In genomic region chr9:68690088-68690487, GRCh38 we compare ENCODE assay signal across 10 cellular contexts. TPM values are rescaled to one million over a fixed set of nuclear protein-coding genes. Genes with fewer than 3 reads are reported as not detected.
DNase-seq lines count a peak whose midpoint lies in the region; ATAC-seq, FAIRE-seq and TF ChIP-seq lines count a peak whose summit lies in the region.
"Had no signal": no experiment of that assay in that cellular context is flagged by ENCODE, and none has a peak within 500 bp of the region (broad histone marks: within the 10 kb centered on the region; RNA-seq: fewer than 3 reads in every experiment).

No MANE protein-coding gene starts in this region.

- peak; percentile 68 for ATAC-seq in SK-N-SH treated with all-trans-retinoic acid at 6 μM for 48 hours
- ATAC-seq in lung (ENCODE audit: insufficient read depth, low FRiP score), result peak; percentile 76
- ATAC-seq in upper lobe of right lung, result peak; percentile 94
- ATAC-seq in GM19467 (IDR thresholded peaks at IDR 0.05; ENCODE audit: unreplicated experiment), result no peak
- ATAC-seq: activated CD8-positive, alpha-beta memory T cell treated with anti-CD3 and anti-CD28 coated beads, Interleukin-2, amount 10 ng/mL, durations not matched to agents 7 days and 5 days had no signal

- WGBS in lung, 2 donors, result 45 to 67% methylated on average over 6 of the region's 6 CpGs

- peaks cover 0 to 3% of the 10 kb centered on the region in 2 donors for H3K4me1 ChIP-seq in lung (ENCODE audit: control insufficient read depth in 2 of 2, insufficient read depth in 2 of 2, low read length in 2 of 2)
- H3K4me1 ChIP-seq in upper lobe of right lung, result no peaks in the 10 kb centered on the region

- H3K4me3 ChIP-seq in fibroblast of pulmonary artery (replicated peaks; ENCODE audit: low read depth, low read length) (no peak overlapping the region), lung (no peak overlapping the region), upper lobe of right lung (no peak overlapping the region)

- H3K27ac ChIP-seq in lung (ENCODE audit: low read depth in 1 of 2, low read length in 1 of 2), result peak overlapping the region in 1 of 2 donors; percentile 67
- H3K27ac ChIP-seq in upper lobe of right lung, result no peak overlapping the region

- H3K27me3 ChIP-seq in lung (ENCODE audit: control insufficient read depth, insufficient read depth), result no peaks in the 10 kb centered on the region
- H3K27me3 ChIP-seq in upper lobe of right lung, result no peaks in the 10 kb centered on the region

- H3K36me3 ChIP-seq in lung (ENCODE audit: control insufficient read depth in 2 of 2, insufficient read depth in 2 of 2, low read length in 2 of 2) (no peaks in the 10 kb centered on the region), upper lobe of right lung (no peaks in the 10 kb centered on the region)

- DNase-seq in fibroblast of pulmonary artery (ENCODE audit: low read depth), result peak; percentile 11
- peak; percentile 58 for DNase-seq in lung (ENCODE audit: low spot score)
- DNase-seq in upper lobe of right lung, result peak; percentile 68
- DNase-seq in NCI-H510A treated with DMSO at 0.1 percent for 48 hours (lab: John Stamatoyannopoulos, UW), result no peak
- no peak for DNase-seq in HTR-8/SVneo (ENCODE audit: insufficient read length, low spot score)
- DNase-seq: activated CD8-positive, alpha-beta memory T cell treated with anti-CD3 and anti-CD28 coated beads, Interleukin-2, amount 10 ng/mL, durations not matched to agents 7 days and 5 days; CD4-positive, alpha-beta memory T cell had no signal

- TF ChIP-seq CTCF in fibroblast of pulmonary artery (IDR thresholded peaks at IDR 0.05; ENCODE audit: low read length, missing control alignments), result no peak
- TF ChIP-seq CTCF in lung (IDR thresholded peaks at IDR 0.05; ENCODE audit: control extremely low read depth, extremely low read depth), result no peak
- no peak for TF ChIP-seq CTCF in upper lobe of right lung (IDR thresholded peaks at IDR 0.05)

- intact Hi-C loops in upper lobe of right lung (cut with DNase I), result no loop called here

- no peak for FAIRE-seq in HTR-8/SVneo (lab: Jason Lieb, UNC)
- FAIRE-seq: TTC549 had no signal

- no peaks in the 10 kb centered on the region for H3K9me3 ChIP-seq in lung (ENCODE audit: control insufficient read depth in 2 of 2, insufficient read depth in 1 of 2, low read length in 1 of 2)
- H3K9me3 ChIP-seq in upper lobe of right lung, result no peaks in the 10 kb centered on the region

TF ChIP-seq in SK-N-SH treated with all-trans-retinoic acid at 6 μM for 48 hours, 23 proteins besides CTCF, POLR2A, EP300 and RAD21:
- TF ChIP-seq SNAI2 (CRISPR knock-in tag; IDR thresholded peaks at IDR 0.05), result no peak
- TF ChIP-seq TSHZ2 (CRISPR knock-in tag; IDR thresholded peaks at IDR 0.05), result no peak
- TF ChIP-seq RARB (CRISPR knock-in tag; IDR thresholded peaks at IDR 0.05), result no peak
- TF ChIP-seq OSR1 (CRISPR knock-in tag; IDR thresholded peaks at IDR 0.05), result no peak
- TF ChIP-seq ISL1 (CRISPR knock-in tag; IDR thresholded peaks at IDR 0.05), result no peak
- no peak for TF ChIP-seq ESRRG (CRISPR knock-in tag; IDR thresholded peaks at IDR 0.05)
- TF ChIP-seq ZNF8 (CRISPR knock-in tag; IDR thresholded peaks at IDR 0.05), result no peak
- TF ChIP-seq POU6F1 (CRISPR knock-in tag; IDR thresholded peaks at IDR 0.05; ENCODE audit: borderline replicate concordance, low read depth), result no peak
- no peak for TF ChIP-seq ARNTL (CRISPR knock-in tag; IDR thresholded peaks at IDR 0.05; ENCODE audit: borderline replicate concordance, low read depth)
- no peak for TF ChIP-seq ZNF565 (CRISPR knock-in tag; conservative IDR thresholded peaks at IDR 0.05; ENCODE audit: low read depth)
- no peak for TF ChIP-seq PATZ1 (CRISPR knock-in tag; IDR thresholded peaks at IDR 0.05; ENCODE audit: borderline replicate concordance)
- no peak for TF ChIP-seq CSRNP3 (CRISPR knock-in tag; IDR thresholded peaks at IDR 0.05)

RNA-seq across cellular contexts. Expression of gene PIP5K1B, which starts 15.0 kb away (rescaled TPM):
- total RNA-seq in lung (10 to 100 TPM; 20.4 to 28.2 TPM), upper lobe of right lung (36.5 TPM)
- polyA plus RNA-seq in lung, result 10 to 100 TPM in 1 of 2 donors, 1 to 10 TPM in 1; 6.6 to 10.8 TPM

Comparison
In these comparisons a context has a peak if more than half of its experiments do, and no peak if none do; other contexts are left out.
1. DNase-seq: peak in fibroblast of pulmonary artery (single experiment), lung (single experiment) and upper lobe of right lung (single experiment); none in NCI-H510A treated with DMSO at 0.1 percent for 48 hours (single experiment) and HTR-8/SVneo (single experiment).